8 cellular contexts compared by ENCODE assay signal in genomic region chr3:24185738-24186384, GRCh38.
DNase-seq lines count a peak whose midpoint lies in the region; ATAC-seq, FAIRE-seq and TF ChIP-seq lines count a peak whose summit lies in the region.

No MANE protein-coding gene starts in this region.

- no peaks in the 10 kb centered on the region for H3K4me1 ChIP-seq in iPS DF 6.9 (ENCODE audit: control insufficient read depth, insufficient read depth, low read length)

- no peak overlapping the region for H3K27ac ChIP-seq in iPS DF 6.9 (ENCODE audit: low read length)

- TF ChIP-seq CTCF in D721Med (IDR thresholded peaks at IDR 0.05; ENCODE audit: insufficient read depth, missing control alignments) (peak; percentile 72), astrocyte of the spinal cord (IDR thresholded peaks at IDR 0.05; ENCODE audit: low read depth, low read length) (peak; percentile 69)

- H3K9me3 ChIP-seq in iPS DF 6.9 (ENCODE audit: control insufficient read depth, insufficient read depth, low read length), result no peaks in the 10 kb centered on the region

- DNase-seq in D721Med (ENCODE audit: insufficient read length, low spot score) (no peak), GM19238 (ENCODE audit: insufficient read length, low spot score) (peak; percentile 4), NCI-H774 (lab: John Stamatoyannopoulos, UW) (peak; percentile 11), astrocyte of the spinal cord (ENCODE audit: low read depth, low spot score) (peak; percentile 62), iPS DF 6.9 (ENCODE audit: low read depth, low spot score) (peak; percentile 41), smooth muscle cell of the brain vasculature (ENCODE audit: low read depth, low spot score) (peak; percentile 51), DMS79 (lab: John Stamatoyannopoulos, UW) (no peak)

- no CpG with 5 or more reads among the region's 5 CpGs for WGBS in iPS DF 6.9 (ENCODE audit: insufficient coverage, insufficient read length)

- in situ Hi-C loops in astrocyte of the spinal cord (cut with HindIII; ENCODE audit: low sequenced_read_pairs), result no loop called here

- no peak overlapping the region for H3K4me3 ChIP-seq in astrocyte of the spinal cord (ENCODE audit: low read depth, low read length)
- H3K4me3 ChIP-seq in iPS DF 6.9 (ENCODE audit: low read length), result no peak overlapping the region

- H3K27me3 ChIP-seq in iPS DF 6.9 (ENCODE audit: control insufficient read depth, insufficient read depth, low read length), result no peaks in the 10 kb centered on the region

- peak; percentile 92 for ATAC-seq in HG03159 (IDR thresholded peaks at IDR 0.05; ENCODE audit: unreplicated experiment)

- no peaks in the 10 kb centered on the region for H3K36me3 ChIP-seq in iPS DF 6.9 (ENCODE audit: control insufficient read depth, insufficient read depth, low read length)

- FAIRE-seq in D721Med (lab: Jason Lieb, UNC), result no peak

Comparison
In these comparisons a context has a peak if more than half of its experiments do, and no peak if none do; other contexts are left out.
1. DNase-seq: peak in GM19238 (single experiment), NCI-H774 (single experiment), astrocyte of the spinal cord (single experiment), iPS DF 6.9 (single experiment) and smooth muscle cell of the brain vasculature (single experiment); none in D721Med (single experiment) and DMS79 (single experiment).